ENCODE assay signal across 8 cellular contexts in the genomic region with DNA sequence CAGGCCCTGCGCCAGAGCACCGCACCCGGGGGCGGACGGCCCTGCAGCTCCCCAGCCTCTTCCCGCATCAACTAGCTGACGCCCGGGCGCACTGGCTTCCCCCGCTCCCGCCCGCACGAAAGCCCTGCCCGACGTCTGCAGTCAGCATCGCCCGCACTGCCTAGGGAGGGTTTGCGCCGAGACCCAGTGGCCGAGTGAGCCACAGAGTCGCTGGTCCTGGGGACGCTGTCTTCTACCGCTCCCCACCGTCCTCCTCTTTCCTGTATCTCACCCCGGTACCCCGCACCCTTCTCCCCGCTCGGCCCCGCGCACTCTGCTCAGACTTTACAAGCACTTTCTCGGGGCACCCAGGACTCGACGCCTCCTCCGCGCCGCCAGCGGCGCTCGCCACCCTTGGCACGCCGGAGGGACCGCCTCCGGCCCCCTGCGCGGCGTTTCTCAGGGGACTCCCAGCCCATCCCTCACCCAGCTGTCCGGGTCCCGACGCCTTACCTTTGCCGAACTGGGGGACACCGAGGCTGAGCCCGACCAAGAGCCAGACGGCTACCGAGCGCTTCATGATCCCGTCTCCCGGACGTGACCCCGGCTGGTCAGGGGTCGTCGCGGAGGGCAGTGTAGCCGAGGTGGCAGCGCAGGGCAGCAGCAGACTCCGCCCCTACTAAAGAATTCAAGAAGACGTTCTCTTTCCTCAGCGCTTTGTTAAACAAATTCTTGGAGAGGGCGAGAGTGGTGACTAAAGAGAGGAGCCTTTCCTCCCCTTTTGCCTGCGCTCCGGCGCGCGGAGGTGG. TPM values are rescaled to one million over a fixed set of nuclear protein-coding genes. Genes with fewer than 3 reads are reported as not detected.
A peak's percentile ranks its signal among the peaks of the same experiment; 100 is the strongest.
DNase-seq lines count a peak whose midpoint lies in the region; ATAC-seq and TF ChIP-seq lines count a peak whose summit lies in the region.

No MANE protein-coding gene starts in this region.

- H3K4me3 ChIP-seq in ascending aorta (peak overlapping the region; percentile 60 to 88), hepatocyte (peak overlapping the region; percentile 71)

- no peak for ATAC-seq in stimulated activated memory B cell treated with anti-CD40 and anti-IgM and Interleukin-4, amounts not matched to agents 10 μg/mL and 1 μg/mL and 100 μg/mL, for 72 hours

- H3K9me3 ChIP-seq in ascending aorta: no peaks in the 10 kb centered on the region
- H3K9me3 ChIP-seq in hepatocyte (ENCODE audit: low read depth): no peaks in the 10 kb centered on the region

- H3K4me3 Mint-ChIP-seq in stimulated activated memory B cell treated with anti-CD40 and anti-IgM and Interleukin-4, amounts not matched to agents 10 μg/mL and 1 μg/mL and 100 μg/mL, for 72 hours: no peak overlapping the region
- no peak overlapping the region for H3K4me3 Mint-ChIP-seq in activated T-cell treated with anti-CD3 and anti-CD28 coated beads, Interleukin-2, amount 50 U/mL, for 24 hours

- peak overlapping the region; percentile 90 to 94 for H3K27ac ChIP-seq in ascending aorta
- H3K27ac ChIP-seq in hepatocyte: peak overlapping the region; percentile 13

- no peaks in the 10 kb centered on the region for H3K9me2 ChIP-seq in hepatocyte (replicated peaks; ENCODE audit: insufficient read depth)

- TF ChIP-seq CTCF in ascending aorta (IDR thresholded peaks at IDR 0.05) (no peak), hepatocyte (IDR thresholded peaks at IDR 0.05; ENCODE audit: poor library complexity) (no peak)

- H2AFZ ChIP-seq in hepatocyte: peak overlapping the region; percentile 65

- H3K27me3 ChIP-seq in ascending aorta: no peaks in the 10 kb centered on the region
- peaks cover 16% of the 10 kb centered on the region for H3K27me3 ChIP-seq in hepatocyte

- H4K20me1 ChIP-seq in hepatocyte (ENCODE audit: insufficient read depth, poor library complexity, severe bottlenecking): no peaks in the 10 kb centered on the region

- H3K36me3 Mint-ChIP-seq in stimulated activated memory B cell treated with anti-CD40 and anti-IgM and Interleukin-4, amounts not matched to agents 10 μg/mL and 1 μg/mL and 100 μg/mL, for 72 hours: no peaks in the 10 kb centered on the region
- no peaks in the 10 kb centered on the region for H3K36me3 Mint-ChIP-seq in activated T-cell treated with anti-CD3 and anti-CD28 coated beads, Interleukin-2, amount 50 U/mL, for 24 hours (ENCODE audit: low read depth)

- H3K4me1 ChIP-seq in ascending aorta (peaks cover 0 to 7% of the 10 kb centered on the region in 2 donors), hepatocyte (ENCODE audit: insufficient read depth) (peaks cover 14% of the 10 kb centered on the region)

- intact Hi-C loops in ascending aorta (cut with DNase I): loop anchor here (1.0 to 10.0 kb wide), 5 partner anchors 94 to 829 kb away; partner anchors contain the start of gene HAPLN1

- peak overlapping the region; percentile 90 for H3K4me2 ChIP-seq in hepatocyte

- 1% methylated on average over 61 of the region's 73 CpGs for WGBS in hepatocyte (ENCODE audit: low lambda C conversion rate, missing lambda C conversion rate)

- no peaks in the 10 kb centered on the region for H3K79me2 ChIP-seq in hepatocyte

- peaks cover 49% of the 10 kb centered on the region for H3K27me3 Mint-ChIP-seq in stimulated activated memory B cell treated with anti-CD40 and anti-IgM and Interleukin-4, amounts not matched to agents 10 μg/mL and 1 μg/mL and 100 μg/mL, for 72 hours
- H3K27me3 Mint-ChIP-seq in activated T-cell treated with anti-CD3 and anti-CD28 coated beads, Interleukin-2, amount 50 U/mL, for 24 hours: peaks cover 49% of the 10 kb centered on the region

- no peak overlapping the region for H3K27ac Mint-ChIP-seq in stimulated activated memory B cell treated with anti-CD40 and anti-IgM and Interleukin-4, amounts not matched to agents 10 μg/mL and 1 μg/mL and 100 μg/mL, for 72 hours
- no peak overlapping the region for H3K27ac Mint-ChIP-seq in activated T-cell treated with anti-CD3 and anti-CD28 coated beads, Interleukin-2, amount 50 U/mL, for 24 hours

- H3K36me3 ChIP-seq in ascending aorta (no peaks in the 10 kb centered on the region), hepatocyte (replicated peaks; ENCODE audit: insufficient read depth, low read depth) (no peaks in the 10 kb centered on the region)

- H3K4me1 Mint-ChIP-seq in stimulated activated memory B cell treated with anti-CD40 and anti-IgM and Interleukin-4, amounts not matched to agents 10 μg/mL and 1 μg/mL and 100 μg/mL, for 72 hours: peaks cover 7% of the 10 kb centered on the region
- H3K4me1 Mint-ChIP-seq in activated T-cell treated with anti-CD3 and anti-CD28 coated beads, Interleukin-2, amount 50 U/mL, for 24 hours (ENCODE audit: low read depth): peaks cover 8% of the 10 kb centered on the region

- DNase-seq in NCI-H1105 treated with DMSO at 0.1 percent for 48 hours (lab: John Stamatoyannopoulos, UW) (peak; percentile 35), NCI-H1105 (lab: John Stamatoyannopoulos, UW) (no peak), ascending aorta (ENCODE audit: low spot score in 2 of 2) (peak in 1 of 2 donors; percentile 71), hepatocyte (ENCODE audit: low spot score) (peak; percentile 52), retina (peak; percentile 87), NCI-H2029 (lab: John Stamatoyannopoulos, UW) (no peak)
- DNase-seq in activated T-cell treated with anti-CD3 and anti-CD28 coated beads, Interleukin-2, amount 50 U/mL, for 24 hours: no peak

- H3K9me3 Mint-ChIP-seq in stimulated activated memory B cell treated with anti-CD40 and anti-IgM and Interleukin-4, amounts not matched to agents 10 μg/mL and 1 μg/mL and 100 μg/mL, for 72 hours: no peaks in the 10 kb centered on the region
- no peaks in the 10 kb centered on the region for H3K9me3 Mint-ChIP-seq in activated T-cell treated with anti-CD3 and anti-CD28 coated beads, Interleukin-2, amount 50 U/mL, for 24 hours

RNA-seq across cellular contexts. Expression of gene EDIL3, which starts 0.7 kb away (rescaled TPM):
- total RNA-seq in ascending aorta: 68.1 TPM
- total RNA-seq in hepatocyte: 35.6 and 42.4 TPM in 2 replicates
- 18.2 and 21.1 TPM in 2 replicates for polyA plus RNA-seq in hepatocyte

Comparison
In these comparisons a context has a peak if more than half of its experiments do, and no peak if none do; other contexts are left out.
1. DNase-seq: peak in NCI-H1105 treated with DMSO at 0.1 percent for 48 hours (single experiment), hepatocyte (single experiment) and retina (single experiment); none in NCI-H1105 (single experiment), NCI-H2029 (single experiment) and activated T-cell treated with anti-CD3 and anti-CD28 coated beads, Interleukin-2, amount 50 U/mL, for 24 hours (single experiment).